10 cellular contexts compared by ENCODE assay signal in the genomic region with DNA sequence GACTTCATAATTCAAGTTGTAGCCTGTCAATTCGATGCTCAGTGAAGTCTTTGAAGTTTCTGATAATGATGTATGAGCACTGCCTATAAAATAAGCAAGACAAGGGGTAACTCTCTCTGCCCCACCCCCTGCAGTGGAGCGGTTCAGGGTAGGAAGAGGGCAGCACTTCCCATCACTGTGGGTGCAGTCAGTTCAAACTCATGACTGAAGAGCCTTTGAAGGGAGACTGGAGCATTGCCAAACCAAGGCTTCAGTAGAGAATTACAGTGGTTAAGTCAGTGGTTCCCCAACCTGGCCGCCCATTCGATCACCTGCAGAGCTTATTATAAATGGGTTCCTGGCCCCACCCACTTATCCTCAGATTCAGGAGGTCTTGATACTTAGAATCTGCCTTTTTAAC.
DNase-seq lines count a peak whose midpoint lies in the region; ATAC-seq and TF ChIP-seq lines count a peak whose summit lies in the region.
"Had no signal": no experiment of that assay in that cellular context is flagged by ENCODE, and none has a peak within 500 bp of the region (broad histone marks: within the 10 kb centered on the region; RNA-seq: fewer than 3 reads in every experiment).

No MANE protein-coding gene starts in this region.

- H4K20me1 ChIP-seq in Loucy (ENCODE audit: insufficient read depth, low read length, poor library complexity, severe bottlenecking), result no peaks in the 10 kb centered on the region

- no peaks in the 10 kb centered on the region for H3K36me3 ChIP-seq in Loucy (ENCODE audit: insufficient read depth, low read length)

- H3K4me1 ChIP-seq in Loucy (ENCODE audit: insufficient read depth, low read length, poor library complexity, severe bottlenecking), result peaks cover 11% of the 10 kb centered on the region

- no peak overlapping the region for H3K4me3 Mint-ChIP-seq in nephron progenitor cell
- H3K4me3 Mint-ChIP-seq in chondrocyte (ENCODE audit: unreplicated experiment), result no peak overlapping the region
- H3K4me3 Mint-ChIP-seq: naive B cell had no signal

- H3K27me3 Mint-ChIP-seq in nephron progenitor cell (ENCODE audit: low read depth, poor library complexity) (peaks cover 15% of the 10 kb centered on the region), chondrocyte (ENCODE audit: low read depth) (peaks cover 10% of the 10 kb centered on the region)

- no peaks in the 10 kb centered on the region for H3K27me3 ChIP-seq in Loucy (ENCODE audit: insufficient read depth, low read length, poor library complexity, severe bottlenecking)

- no peaks in the 10 kb centered on the region for H3F3A ChIP-seq in Loucy (ENCODE audit: low read depth)

- TF ChIP-seq CTCF in Loucy (conservative IDR thresholded peaks at IDR 0.05; ENCODE audit: low read length) (no peak), retinal pigment epithelial cell (conservative IDR thresholded peaks at IDR 0.05; ENCODE audit: low read depth, low read length) (no peak), nephron progenitor cell (IDR thresholded peaks at IDR 0.05) (no peak), chondrocyte (IDR thresholded peaks at IDR 0.05) (no peak)

- H3K9ac ChIP-seq in Loucy (ENCODE audit: low read depth, low read length, poor library complexity, severe bottlenecking), result no peak overlapping the region

- no peak overlapping the region for H3K27ac Mint-ChIP-seq in nephron progenitor cell
- H3K27ac Mint-ChIP-seq in chondrocyte (ENCODE audit: unreplicated experiment), result no peak overlapping the region
- H3K27ac Mint-ChIP-seq: naive B cell had no signal

- in situ Hi-C loops in ACHN (cut with HindIII; ENCODE audit: low pct_ligation_motif_present, low pct_unique_long_range_greater_than_20kb, low sequenced_read_pairs), result no loop called here

- DNase-seq in activated T-cell treated with anti-CD3 and anti-CD28 coated beads for 1 hour (ENCODE audit: low read depth) (peak; percentile 26), retinal pigment epithelial cell (ENCODE audit: low read depth) (peak; percentile 12), nephron progenitor cell (no peak), chondrocyte (ENCODE audit: low spot score) (no peak), NK-92 (lab: John Stamatoyannopoulos, UW; ENCODE audit: unreplicated experiment) (no peak), ACHN (no peak)
- DNase-seq: dermis blood vessel endothelial cell, naive B cell had no signal

- H3K79me2 ChIP-seq in Loucy (ENCODE audit: insufficient read depth, low read length), result no peaks in the 10 kb centered on the region

- no peaks in the 10 kb centered on the region for H3K9me2 ChIP-seq in Loucy (replicated peaks; ENCODE audit: low read depth, low read length)

- peak overlapping the region; percentile 33 for H3K4me2 ChIP-seq in Loucy (ENCODE audit: low read depth, low read length, poor library complexity, severe bottlenecking)

- H3K9me3 Mint-ChIP-seq in nephron progenitor cell (no peaks in the 10 kb centered on the region), chondrocyte (ENCODE audit: low read depth) (no peaks in the 10 kb centered on the region)
- H3K9me3 Mint-ChIP-seq: naive B cell had no signal

- H2AFZ ChIP-seq in Loucy (ENCODE audit: low read length), result 0 out of 2 replicates have a peak overlapping the region, but pooled peaks have one; percentile 26

- H3K4me3 ChIP-seq in Loucy (ENCODE audit: low read length, poor library complexity, severe bottlenecking) (no peak overlapping the region), retinal pigment epithelial cell (ENCODE audit: low read length) (no peak overlapping the region)

- H3K9me3 ChIP-seq in Loucy (ENCODE audit: insufficient read depth, low read depth, low read length), result no peaks in the 10 kb centered on the region

- H3K4me1 Mint-ChIP-seq in nephron progenitor cell (peaks cover 36% of the 10 kb centered on the region), chondrocyte (ENCODE audit: low read depth) (peaks cover 31% of the 10 kb centered on the region)

- ATAC-seq in GM18502 (IDR thresholded peaks at IDR 0.05; ENCODE audit: poor library complexity, unreplicated experiment), result peak; percentile 73

- H3K36me3 Mint-ChIP-seq in nephron progenitor cell (ENCODE audit: low read depth) (no peaks in the 10 kb centered on the region), chondrocyte (ENCODE audit: low read depth) (no peaks in the 10 kb centered on the region)
- H3K36me3 Mint-ChIP-seq: naive B cell had no signal

Comparison
In these comparisons a context has a peak if more than half of its experiments do, and no peak if none do; other contexts are left out.
1. DNase-seq: peak in activated T-cell treated with anti-CD3 and anti-CD28 coated beads for 1 hour (single experiment) and retinal pigment epithelial cell (single experiment); none in nephron progenitor cell (single experiment), chondrocyte (single experiment), NK-92 (single experiment) and ACHN (single experiment).